15 cellular contexts compared by ENCODE assay signal in genomic region chr10:909831-910230, GRCh38. TPM values are rescaled to one million over a fixed set of nuclear protein-coding genes. Genes with fewer than 3 reads are reported as not detected.
A peak's percentile ranks its signal among the peaks of the same experiment; 100 is the strongest.
DNase-seq lines count a peak whose midpoint lies in the region; ATAC-seq and TF ChIP-seq lines count a peak whose summit lies in the region.
"Had no signal": no experiment of that assay in that cellular context is flagged by ENCODE, and none has a peak within 500 bp of the region (broad histone marks: within the 10 kb centered on the region; RNA-seq: fewer than 3 reads in every experiment).

No MANE protein-coding gene starts in this region.

- H3K27me3 ChIP-seq in SJSA1 (replicated peaks) (no peaks in the 10 kb centered on the region), neural progenitor cell (no peaks in the 10 kb centered on the region)

- H3K4me1 ChIP-seq in SJSA1 (replicated peaks) = peaks cover 17% of the 10 kb centered on the region
- peaks cover 13% of the 10 kb centered on the region for H3K4me1 ChIP-seq in neural progenitor cell

- H3F3A ChIP-seq in neural progenitor cell (ENCODE audit: low read depth) = peaks cover 11% of the 10 kb centered on the region

- H3K79me2 ChIP-seq in neural progenitor cell (ENCODE audit: low read depth) = peaks cover 98% of the 10 kb centered on the region

- no peaks in the 10 kb centered on the region for H3K9me3 Mint-ChIP-seq in neural progenitor cell
- H3K9me3 Mint-ChIP-seq: CD8-positive, alpha-beta memory T cell had no signal

- no peak overlapping the region for H3K9ac ChIP-seq in neural progenitor cell

- peaks cover 21% of the 10 kb centered on the region for H3K4me1 Mint-ChIP-seq in neural progenitor cell

- H3K27ac ChIP-seq in SJSA1 = peak overlapping the region; percentile 49
- H3K27ac ChIP-seq in neural progenitor cell = peak overlapping the region; percentile 79

- DNase-seq in AG10803 (ENCODE audit: low read depth) (peak; percentile 64), SJSA1 (ENCODE audit: low read depth in 1 of 2, low spot score in 2 of 2) (peak; percentile 69), fibroblast of villous mesenchyme (ENCODE audit: low read depth) (peak; percentile 36), neural progenitor cell (ENCODE audit: low spot score) (peak; percentile 74), NCI-H748 (lab: John Stamatoyannopoulos, UW; ENCODE audit: unreplicated experiment) (no peak), DMS79 treated with DMSO at 0.1 percent for 48 hours (lab: John Stamatoyannopoulos, UW) (no peak)
- DNase-seq: activated CD4-positive, alpha-beta T cell treated with anti-CD3 and anti-CD28 coated beads, Interleukin-2, amount 50 U/mL, for 4 hours; CD8-positive, alpha-beta memory T cell; KBM-7; mammary epithelial cell; SHP77 treated with DMSO at 0.1 percent for 48 hours; stimulated activated naive CD4-positive, alpha-beta T cell treated with Interleukin-2 at 50 U/mL for 16 hours had no signal

- H2AFZ ChIP-seq in neural progenitor cell (replicated peaks) = no peak overlapping the region

- H4K20me1 ChIP-seq in neural progenitor cell (ENCODE audit: low read depth) = peaks cover 71% of the 10 kb centered on the region

- H3K4me2 ChIP-seq in neural progenitor cell = no peak overlapping the region

- peaks cover 54% of the 10 kb centered on the region for H3K36me3 ChIP-seq in SJSA1
- H3K36me3 ChIP-seq in neural progenitor cell = no peaks in the 10 kb centered on the region

- H3K36me3 Mint-ChIP-seq in neural progenitor cell = peaks cover 15% of the 10 kb centered on the region

- H3K9me3 ChIP-seq in SJSA1 (replicated peaks) (no peaks in the 10 kb centered on the region), neural progenitor cell (ENCODE audit: low read depth) (no peaks in the 10 kb centered on the region)

- peak overlapping the region; percentile 71 for H3K27ac Mint-ChIP-seq in neural progenitor cell

- no peak for ATAC-seq in GM19351 (IDR thresholded peaks at IDR 0.05; ENCODE audit: unreplicated experiment)
- ATAC-seq in GM19397 (IDR thresholded peaks at IDR 0.05; ENCODE audit: unreplicated experiment) = no peak
- ATAC-seq: GM12878 had no signal

- H3K4me3 ChIP-seq in AG10803 (ENCODE audit: low read length) (no peak overlapping the region), SJSA1 (no peak overlapping the region), fibroblast of villous mesenchyme (ENCODE audit: low read depth, low read length) (no peak overlapping the region), neural progenitor cell (no peak overlapping the region)
- H3K4me3 ChIP-seq: GM12878 had no signal

- H3K27me3 Mint-ChIP-seq in neural progenitor cell (ENCODE audit: insufficient read depth, low read depth) = peaks cover 2% of the 10 kb centered on the region
- H3K27me3 Mint-ChIP-seq: CD8-positive, alpha-beta memory T cell had no signal

- no peak overlapping the region for H3K4me3 Mint-ChIP-seq in neural progenitor cell
- H3K4me3 Mint-ChIP-seq: CD8-positive, alpha-beta memory T cell had no signal

- TF ChIP-seq CTCF in AG10803 (conservative IDR thresholded peaks at IDR 0.05; ENCODE audit: low read length) (no peak), fibroblast of villous mesenchyme (IDR thresholded peaks at IDR 0.05; ENCODE audit: insufficient read depth, low read depth, low read length) (no peak), neural progenitor cell (IDR thresholded peaks at IDR 0.05) (no peak)

RNA-seq across cellular contexts. Expression of gene LARP4B, which starts 21.7 kb away (rescaled TPM):
- 37.8 and 47.7 TPM in 2 replicates for total RNA-seq in SJSA1 (2014; rRNA removed; shearing (Covaris generic))
- total RNA-seq in fibroblast of villous mesenchyme = 49.0 and 57.4 TPM in 2 replicates
- 33.1 and 37.8 TPM in 2 replicates for total RNA-seq in neural progenitor cell (ENCODE audit: low replicate concordance)

Comparison
In these comparisons a context has a peak if more than half of its experiments do, and no peak if none do; other contexts are left out.
1. DNase-seq: peak in AG10803 (single experiment), SJSA1 (2 of 2), fibroblast of villous mesenchyme (single experiment) and neural progenitor cell (single experiment); none in NCI-H748 (single experiment) and DMS79 treated with DMSO at 0.1 percent for 48 hours (single experiment).